In the genomic region with DNA sequence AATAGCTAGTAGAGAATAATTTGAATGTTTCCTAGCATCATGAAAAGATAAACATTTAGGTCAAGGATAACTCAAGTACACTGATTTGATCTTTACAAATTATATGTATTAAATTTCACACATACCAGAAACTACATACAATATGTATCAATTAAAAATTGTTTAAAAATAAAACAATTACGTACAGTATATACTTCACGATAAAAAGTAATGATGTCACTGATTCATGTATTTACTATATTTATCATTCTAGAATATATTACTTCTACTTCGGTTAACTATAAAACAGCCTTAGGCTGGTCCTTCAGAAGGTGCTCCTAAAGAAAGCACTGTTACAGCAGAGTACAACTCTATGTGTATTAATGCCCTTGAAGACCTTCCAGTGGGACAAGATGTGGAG, we compare ENCODE assay signal across 28 cellular contexts. TPM values are rescaled to one million over a fixed set of nuclear protein-coding genes. Genes with fewer than 3 reads are reported as not detected.
"Had no signal": no experiment of that assay in that cellular context is flagged by ENCODE, and none has a peak within 500 bp of the region (broad histone marks: within the 10 kb centered on the region; RNA-seq: fewer than 3 reads in every experiment).

No MANE protein-coding gene starts in this region.

- H3K4me2 ChIP-seq: hepatocyte had no signal

- H3K27me3 ChIP-seq: colonic mucosa, esophagus squamous epithelium, gastrocnemius medialis, heart left ventricle, hepatocyte, left lung had no signal

- H3K9me3 ChIP-seq: colonic mucosa, esophagus squamous epithelium, gastrocnemius medialis, heart left ventricle, left lung, lower lobe of right lung, mucosa of descending colon had no signal

- H3K27ac ChIP-seq: colonic mucosa, epithelial cell of prostate, esophagus squamous epithelium, gastrocnemius medialis, hepatocyte, left lung had no signal

- ATAC-seq: effector memory CD8-positive, alpha-beta T cell; esophagus mucosa; gastrocnemius medialis; heart left ventricle; left cardiac atrium; left lung; left ventricle myocardium superior; lower lobe of right lung; mucosa of descending colon; naive thymus-derived CD8-positive, alpha-beta T cell had no signal

- H2AFZ ChIP-seq: hepatocyte had no signal

- DNase-seq: colonic mucosa; cortex of kidney; effector CD8-positive, alpha-beta T cell; effector memory CD8-positive, alpha-beta T cell; endodermal cell; erythroblast; esophagus squamous epithelium; foreskin fibroblast; foreskin melanocyte; gastrocnemius medialis; heart left ventricle; hypothalamus; immature natural killer cell; islet precursor cell; left cardiac atrium; left lung; left ventricle myocardium superior; lower lobe of right lung; mesenchymal stem cell; mucosa of descending colon; naive B cell; naive thymus-derived CD8-positive, alpha-beta T cell had no signal

- H3K4me1 ChIP-seq: colonic mucosa had no signal

- FAIRE-seq: endometrium had no signal

- H3K4me3 ChIP-seq: colonic mucosa, esophagus squamous epithelium, gastrocnemius medialis, heart left ventricle, hepatocyte, left lung, lower lobe of right lung, mucosa of descending colon had no signal

RNA-seq across cellular contexts. Expression of gene REM2, which starts 24.4 kb away (rescaled TPM):
- total RNA-seq: dermis microvascular lymphatic vessel endothelial cell, glomerular endothelial cell, left ventricle myocardium superior had no signal
